In the genomic region with DNA sequence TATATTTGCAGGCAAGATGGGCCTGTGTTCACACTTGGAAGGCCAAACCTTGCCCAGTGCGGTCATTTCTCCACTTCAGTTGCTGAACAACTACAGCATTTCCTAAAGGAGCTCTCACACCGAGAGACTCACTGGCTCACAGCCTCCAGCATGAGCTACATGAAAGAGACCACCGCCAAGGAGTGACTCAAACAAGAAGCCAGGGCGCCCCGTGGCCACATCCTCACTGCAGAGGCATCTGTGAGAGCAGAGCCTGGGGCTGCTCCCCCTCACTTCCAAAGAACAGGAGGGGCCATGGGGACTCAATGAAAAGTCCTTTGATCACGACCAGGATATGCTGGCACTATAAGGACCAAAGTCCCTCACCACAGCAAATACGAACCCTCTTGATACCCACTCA, we compare ENCODE assay signal across 8 cellular contexts. TPM values are rescaled to one million over a fixed set of nuclear protein-coding genes. Genes with fewer than 3 reads are reported as not detected.
DNase-seq lines count a peak whose midpoint lies in the region; ATAC-seq lines count a peak whose summit lies in the region.

No MANE protein-coding gene starts in this region.

- peaks cover 80% of the 10 kb centered on the region for H3K4me1 ChIP-seq in CD4-positive, CD25-positive, alpha-beta regulatory T cell (ENCODE audit: control insufficient read depth, insufficient read depth, low read length, poor library complexity, severe bottlenecking)

- peaks cover 19 to 88% (median 54%) of the 10 kb centered on the region in 4 donors for H3K4me1 Mint-ChIP-seq in CD4-positive, CD25-positive, alpha-beta regulatory T cell
- peaks cover 59% of the 10 kb centered on the region for H3K4me1 Mint-ChIP-seq in activated T-helper 1 cell treated with anti-CD3 and anti-CD28 coated beads, Interleukin-12 subunit alpha, Interleukin-12 subunit beta, Interleukin-2, Interleukin-4 antibody, amounts not matched to agents 30 ng/mL and 10 ng/mL and 1 ng/mL, durations not matched to agents 14 hours and 24 hours and 36 hours (ENCODE audit: low read depth)

- peak; percentile 75 to 90 for ATAC-seq in CD4-positive, CD25-positive, alpha-beta regulatory T cell (ENCODE audit: low read depth in 2 of 2)
- ATAC-seq in HG02970 (IDR thresholded peaks at IDR 0.05; ENCODE audit: low FRiP score, unreplicated experiment) (no peak), esophagus mucosa (no peak)

- H3K4me3 Mint-ChIP-seq in CD4-positive, CD25-positive, alpha-beta regulatory T cell: peak overlapping the region; percentile 29 to 77 (median 70)
- peak overlapping the region; percentile 37 for H3K4me3 Mint-ChIP-seq in activated T-helper 1 cell treated with anti-CD3 and anti-CD28 coated beads, Interleukin-12 subunit alpha, Interleukin-12 subunit beta, Interleukin-2, Interleukin-4 antibody, amounts not matched to agents 30 ng/mL and 10 ng/mL and 1 ng/mL, durations not matched to agents 14 hours and 24 hours and 36 hours

- no peaks in the 10 kb centered on the region for H3K9me3 Mint-ChIP-seq in CD4-positive, CD25-positive, alpha-beta regulatory T cell
- H3K9me3 Mint-ChIP-seq in activated T-helper 1 cell treated with anti-CD3 and anti-CD28 coated beads, Interleukin-12 subunit alpha, Interleukin-12 subunit beta, Interleukin-2, Interleukin-4 antibody, amounts not matched to agents 30 ng/mL and 10 ng/mL and 1 ng/mL, durations not matched to agents 14 hours and 24 hours and 36 hours: no peaks in the 10 kb centered on the region

- no peaks in the 10 kb centered on the region for H3K27me3 ChIP-seq in CD4-positive, CD25-positive, alpha-beta regulatory T cell (ENCODE audit: control insufficient read depth, insufficient read depth, low read length)

- DNase-seq in CD4-positive, CD25-positive, alpha-beta regulatory T cell: peak; percentile 53 to 81 (median 61)
- peak; percentile 74 for DNase-seq in activated T-helper 1 cell treated with anti-CD3 and anti-CD28 coated beads, Interleukin-12 subunit alpha, Interleukin-12 subunit beta, Interleukin-2, Interleukin-4 antibody, amounts not matched to agents 30 ng/mL and 10 ng/mL and 1 ng/mL, durations not matched to agents 14 hours and 24 hours and 36 hours (ENCODE audit: low spot score)
- DNase-seq in renal cortical epithelial cell (ENCODE audit: low read depth) (peak; percentile 57), NCI-H187 treated with DMSO at 0.1 percent for 48 hours (lab: John Stamatoyannopoulos, UW) (no peak), HCEC 1CT (no peak)

- H3K27ac Mint-ChIP-seq in CD4-positive, CD25-positive, alpha-beta regulatory T cell: peak overlapping the region; percentile 92 to 97 (median 94)
- peak overlapping the region; percentile 47 for H3K27ac Mint-ChIP-seq in activated T-helper 1 cell treated with anti-CD3 and anti-CD28 coated beads, Interleukin-12 subunit alpha, Interleukin-12 subunit beta, Interleukin-2, Interleukin-4 antibody, amounts not matched to agents 30 ng/mL and 10 ng/mL and 1 ng/mL, durations not matched to agents 14 hours and 24 hours and 36 hours

- H3K9me3 ChIP-seq in CD4-positive, CD25-positive, alpha-beta regulatory T cell (ENCODE audit: control insufficient read depth in 2 of 2, low read length in 2 of 2): no peaks in the 10 kb centered on the region
- H3K9me3 ChIP-seq in KOPT-K1 (ENCODE audit: insufficient read depth, low read length, poor library complexity, severe bottlenecking): no peaks in the 10 kb centered on the region

- H3K27ac ChIP-seq in CD4-positive, CD25-positive, alpha-beta regulatory T cell (ENCODE audit: insufficient read depth, low read length, poor library complexity, severe bottlenecking): peak overlapping the region; percentile 78
- H3K27ac ChIP-seq in KOPT-K1 (ENCODE audit: low read depth, low read length, poor library complexity, severe bottlenecking): peak overlapping the region; percentile 45

- H3K4me3 ChIP-seq in CD4-positive, CD25-positive, alpha-beta regulatory T cell (ENCODE audit: low read depth, low read length): peak overlapping the region; percentile 43

- intact Hi-C loops in activated T-helper 1 cell treated with anti-CD3 and anti-CD28 coated beads, Interleukin-12 subunit alpha, Interleukin-12 subunit beta, Interleukin-2, Interleukin-4 antibody, amounts not matched to agents 30 ng/mL and 10 ng/mL and 1 ng/mL, durations not matched to agents 14 hours and 24 hours and 36 hours (cut with micrococcal nuclease): loop anchor here (2.0 to 5.0 kb wide), 5 partner anchors 43 to 547 kb away; partner anchors contain the start of gene RAB3GAP1

- no peaks in the 10 kb centered on the region for H3K27me3 Mint-ChIP-seq in CD4-positive, CD25-positive, alpha-beta regulatory T cell
- H3K27me3 Mint-ChIP-seq in activated T-helper 1 cell treated with anti-CD3 and anti-CD28 coated beads, Interleukin-12 subunit alpha, Interleukin-12 subunit beta, Interleukin-2, Interleukin-4 antibody, amounts not matched to agents 30 ng/mL and 10 ng/mL and 1 ng/mL, durations not matched to agents 14 hours and 24 hours and 36 hours (ENCODE audit: insufficient read depth): peaks cover 34% of the 10 kb centered on the region

- no peaks in the 10 kb centered on the region for H3K36me3 Mint-ChIP-seq in CD4-positive, CD25-positive, alpha-beta regulatory T cell
- H3K36me3 Mint-ChIP-seq in activated T-helper 1 cell treated with anti-CD3 and anti-CD28 coated beads, Interleukin-12 subunit alpha, Interleukin-12 subunit beta, Interleukin-2, Interleukin-4 antibody, amounts not matched to agents 30 ng/mL and 10 ng/mL and 1 ng/mL, durations not matched to agents 14 hours and 24 hours and 36 hours (ENCODE audit: low read depth): peaks cover 4% of the 10 kb centered on the region

- H3K36me3 ChIP-seq in CD4-positive, CD25-positive, alpha-beta regulatory T cell (ENCODE audit: control insufficient read depth, insufficient read depth, low read length): no peaks in the 10 kb centered on the region
- H3K36me3 ChIP-seq in KOPT-K1 (ENCODE audit: insufficient read depth, low read length): no peaks in the 10 kb centered on the region

RNA-seq across cellular contexts. Expression of gene TMEM163, which starts 50.0 kb away (rescaled TPM):
- total RNA-seq in CD4-positive, CD25-positive, alpha-beta regulatory T cell: 0.64 TPM
- 1 to 10 TPM in 1 of 4 donors, under 1 TPM in 3; 0.08 to 1.0 (median 0.30) TPM for polyA plus RNA-seq in CD4-positive, CD25-positive, alpha-beta regulatory T cell
- total RNA-seq in activated T-helper 1 cell treated with anti-CD3 and anti-CD28 coated beads, Interleukin-12 subunit alpha, Interleukin-12 subunit beta, Interleukin-2, Interleukin-4 antibody, amounts not matched to agents 30 ng/mL and 10 ng/mL and 1 ng/mL, durations not matched to agents 14 hours and 24 hours and 36 hours: 0.12 and 0.21 TPM in 2 replicates
- total RNA-seq in renal cortical epithelial cell (3.6 and 6.7 TPM in 2 replicates), esophagus mucosa (0.20 TPM)

Comparison
In these comparisons a context has a peak if more than half of its experiments do, and no peak if none do; other contexts are left out.
1. ATAC-seq: peak in CD4-positive, CD25-positive, alpha-beta regulatory T cell (2 of 2); none in HG02970 (single experiment) and esophagus mucosa (single experiment).
2. DNase-seq: peak in CD4-positive, CD25-positive, alpha-beta regulatory T cell (3 of 3), activated T-helper 1 cell treated with anti-CD3 and anti-CD28 coated beads, Interleukin-12 subunit alpha, Interleukin-12 subunit beta, Interleukin-2, Interleukin-4 antibody, amounts not matched to agents 30 ng/mL and 10 ng/mL and 1 ng/mL, durations not matched to agents 14 hours and 24 hours and 36 hours (single experiment) and renal cortical epithelial cell (single experiment); none in NCI-H187 treated with DMSO at 0.1 percent for 48 hours (single experiment) and HCEC 1CT (single experiment).